17 cellular contexts compared by ENCODE assay signal in genomic region chr12:80442426-80443222, GRCh38. TPM values are rescaled to one million over a fixed set of nuclear protein-coding genes. Genes with fewer than 3 reads are reported as not detected.
A peak's percentile ranks its signal among the peaks of the same experiment; 100 is the strongest.
DNase-seq lines count a peak whose midpoint lies in the region; ATAC-seq, FAIRE-seq and TF ChIP-seq lines count a peak whose summit lies in the region.
"Had no signal": no experiment of that assay in that cellular context is flagged by ENCODE, and none has a peak within 500 bp of the region (broad histone marks: within the 10 kb centered on the region; RNA-seq: fewer than 3 reads in every experiment).

No MANE protein-coding gene starts in this region.

- TF ChIP-seq CTCF in RWPE2 (IDR thresholded peaks at IDR 0.05; ENCODE audit: poor library complexity, severe bottlenecking) (no peak), fibroblast of lung (conservative IDR thresholded peaks at IDR 0.05 in 1 of 2, IDR thresholded peaks at IDR 0.05 in 1 of 2; ENCODE audit: low read depth in 1 of 2, low read length in 2 of 2) (no peak), pancreas (IDR thresholded peaks at IDR 0.05) (no peak)

- H3K4me3 ChIP-seq in RWPE2 (ENCODE audit: severe bottlenecking) (no peak overlapping the region), fibroblast of lung (replicated peaks in 1 of 4; ENCODE audit: control extremely low read depth in 1 of 4, insufficient read depth in 1 of 4, low read depth in 3 of 4, low read length in 4 of 4) (no peak overlapping the region), pancreas (no peak overlapping the region)
- H3K4me3 ChIP-seq: thoracic aorta had no signal

- H3K36me3 Mint-ChIP-seq in activated T-helper 17 cell treated with anti-CD3 and anti-CD28 coated beads, Interleukin-2, amount 50 U/mL, for 72 hours (ENCODE audit: low read depth), result no peaks in the 10 kb centered on the region
- H3K36me3 Mint-ChIP-seq: activated naive CD8-positive, alpha-beta T cell had no signal

- no peaks in the 10 kb centered on the region for H3K9me3 ChIP-seq in RWPE2 (ENCODE audit: severe bottlenecking)
- no peaks in the 10 kb centered on the region for H3K9me3 ChIP-seq in fibroblast of lung (ENCODE audit: control insufficient read depth, insufficient read depth, low read depth, low read length)
- no peaks in the 10 kb centered on the region for H3K9me3 ChIP-seq in pancreas
- H3K9me3 ChIP-seq: thoracic aorta had no signal

- H3K27me3 ChIP-seq in RWPE2 (ENCODE audit: insufficient read depth, poor library complexity, severe bottlenecking), result no peaks in the 10 kb centered on the region
- no peaks in the 10 kb centered on the region for H3K27me3 ChIP-seq in fibroblast of lung (ENCODE audit: control insufficient read depth, insufficient read depth, low read length)
- no peaks in the 10 kb centered on the region for H3K27me3 ChIP-seq in pancreas

- H3K27ac ChIP-seq in RWPE2 (ENCODE audit: poor library complexity, severe bottlenecking) (no peak overlapping the region), fibroblast of lung (ENCODE audit: insufficient read depth, low read length) (no peak overlapping the region), pancreas (no peak overlapping the region)
- H3K27ac ChIP-seq: thoracic aorta had no signal

- H3K4me1 Mint-ChIP-seq in activated T-helper 17 cell treated with anti-CD3 and anti-CD28 coated beads, Interleukin-2, amount 50 U/mL, for 72 hours, result no peaks in the 10 kb centered on the region

- no peak for FAIRE-seq in pancreas (lab: Jason Lieb, UNC)
- FAIRE-seq: GM18507 had no signal

- H3K27me3 Mint-ChIP-seq in activated T-helper 17 cell treated with anti-CD3 and anti-CD28 coated beads, Interleukin-2, amount 50 U/mL, for 72 hours, result no peaks in the 10 kb centered on the region
- H3K27me3 Mint-ChIP-seq: activated naive CD8-positive, alpha-beta T cell; dendritic cell treated with granulocyte-macrophage colony-stimulating factor and Interleukin-4, amounts not matched to agents 40 ng/mL and 50 ng/mL, for 4 days had no signal

- no peak overlapping the region for H3K4me2 ChIP-seq in fibroblast of lung (ENCODE audit: extremely low read depth, insufficient read depth, low read length)

- H3K79me2 ChIP-seq in fibroblast of lung (ENCODE audit: control insufficient read depth, insufficient read depth, low read length), result no peaks in the 10 kb centered on the region

- intact Hi-C loops in pancreas (cut with DNase I), result no loop called here

- ATAC-seq in RWPE2 (ENCODE audit: low read depth) (peak; percentile 75), pancreas (peak; percentile 82 to 94 (median 88))
- no peak for ATAC-seq in activated T-helper 17 cell treated with anti-CD3 and anti-CD28 coated beads, Interleukin-2, amount 50 U/mL, for 72 hours (replicated peaks)
- ATAC-seq: right cardiac atrium had no signal

- no peak overlapping the region for H3K4me3 Mint-ChIP-seq in activated T-helper 17 cell treated with anti-CD3 and anti-CD28 coated beads, Interleukin-2, amount 50 U/mL, for 72 hours
- H3K4me3 Mint-ChIP-seq: activated naive CD8-positive, alpha-beta T cell; dendritic cell treated with granulocyte-macrophage colony-stimulating factor and Interleukin-4, amounts not matched to agents 40 ng/mL and 50 ng/mL, for 4 days; neural crest cell had no signal

- H3K9me3 Mint-ChIP-seq in activated T-helper 17 cell treated with anti-CD3 and anti-CD28 coated beads, Interleukin-2, amount 50 U/mL, for 72 hours, result peaks cover 8% of the 10 kb centered on the region
- H3K9me3 Mint-ChIP-seq: dendritic cell treated with granulocyte-macrophage colony-stimulating factor and Interleukin-4, amounts not matched to agents 40 ng/mL and 50 ng/mL, for 4 days had no signal

- no peak overlapping the region for H3K27ac Mint-ChIP-seq in activated T-helper 17 cell treated with anti-CD3 and anti-CD28 coated beads, Interleukin-2, amount 50 U/mL, for 72 hours
- H3K27ac Mint-ChIP-seq: activated naive CD8-positive, alpha-beta T cell; dendritic cell treated with granulocyte-macrophage colony-stimulating factor and Interleukin-4, amounts not matched to agents 40 ng/mL and 50 ng/mL, for 4 days had no signal

- H3K36me3 ChIP-seq in RWPE2 (ENCODE audit: low read depth) (no peaks in the 10 kb centered on the region), fibroblast of lung (ENCODE audit: control insufficient read depth, insufficient read depth, low read length) (no peaks in the 10 kb centered on the region), pancreas (no peaks in the 10 kb centered on the region)
- H3K36me3 ChIP-seq: thoracic aorta had no signal

- H3K4me1 ChIP-seq in RWPE2 (ENCODE audit: insufficient read depth, poor library complexity, severe bottlenecking) (peaks cover 17% of the 10 kb centered on the region), fibroblast of lung (ENCODE audit: control insufficient read depth, extremely low read depth, insufficient read depth, low read length) (peaks cover 8% of the 10 kb centered on the region), pancreas (peaks cover 9 to 27% (median 10%) of the 10 kb centered on the region in 3 donors)

- no peak overlapping the region for H3K9ac ChIP-seq in fibroblast of lung (ENCODE audit: insufficient read depth, low read length)

- no peak overlapping the region for H2AFZ ChIP-seq in fibroblast of lung (ENCODE audit: low read length)

- WGBS in pancreas, 2 donors, result 40 to 42% methylated on average over 7 of the region's 7 CpGs

- H4K20me1 ChIP-seq in fibroblast of lung (ENCODE audit: control insufficient read depth, extremely low read depth, insufficient read depth, low read length), result no peaks in the 10 kb centered on the region

- DNase-seq in HPDE6-E6E7 (ENCODE audit: extremely low spot score) (peak; percentile 34), RWPE2 (ENCODE audit: low spot score) (no peak), fibroblast of lung (ENCODE audit: low read depth in 2 of 2) (peak; percentile 28 to 88), pancreas (peak in 1 of 6 donors; percentile 4), ecto neural progenitor cell (ENCODE audit: low spot score) (no peak), T-helper 9 cell (no peak)
- DNase-seq: erythroblast, NCI-H1417, right cardiac atrium had no signal

RNA-seq across cellular contexts. Expression of gene PTPRQ, which starts 1.4 kb away (rescaled TPM):
- total RNA-seq in fibroblast of lung (0.77 and 1.3 TPM in 2 replicates), pancreas (under 1 TPM; 0.09 to 0.91 (median 0.38) TPM)
- polyA plus RNA-seq in fibroblast of lung (1.2 and 7.7 TPM in 2 replicates), pancreas (under 1 TPM; 0.46 to 0.49 TPM)
- polyA plus RNA-seq in fibroblast of lung (2012), result 0.61 and 4.0 TPM in 2 replicates
- 0.22 and 2.6 TPM in 2 replicates for polyA minus RNA-seq in fibroblast of lung (ENCODE audit: low replicate concordance)
- not detected for total RNA-seq in activated T-helper 17 cell treated with anti-CD3 and anti-CD28 coated beads, Interleukin-2, amount 50 U/mL, for 72 hours
- total RNA-seq: activated CD8-positive, alpha-beta memory T cell treated with anti-CD3 and anti-CD28 coated beads for 36 hours; HT1080; neural crest cell had no signal

Comparison
In these comparisons a context has a peak if more than half of its experiments do, and no peak if none do; other contexts are left out.
1. DNase-seq: peak in HPDE6-E6E7 (single experiment) and fibroblast of lung (2 of 2); none in RWPE2 (single experiment), ecto neural progenitor cell (single experiment) and T-helper 9 cell (single experiment).